39 cellular contexts compared by ENCODE assay signal in the genomic region with DNA sequence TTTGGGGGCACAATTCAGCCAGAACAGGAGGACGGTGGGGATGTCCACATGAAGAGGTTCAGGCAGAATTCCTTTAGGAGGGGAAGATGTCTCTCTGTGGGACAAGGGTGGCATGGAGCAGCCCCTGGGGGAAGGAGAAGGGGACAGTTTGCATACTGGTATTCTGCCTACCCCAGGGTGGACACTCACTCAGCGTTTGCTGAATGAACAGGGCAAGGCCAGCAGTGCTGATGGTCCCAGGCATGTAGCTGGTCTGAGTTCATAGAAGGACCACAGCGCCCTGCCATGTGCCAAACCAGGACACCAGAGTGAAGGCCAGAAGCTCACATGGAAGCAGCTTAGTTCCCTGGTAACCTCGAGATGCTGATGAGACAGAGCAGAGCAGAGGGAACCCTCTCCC. TPM values are rescaled to one million over a fixed set of nuclear protein-coding genes. Genes with fewer than 3 reads are reported as not detected.
"Had no signal": no experiment of that assay in that cellular context is flagged by ENCODE, and none has a peak within 500 bp of the region (broad histone marks: within the 10 kb centered on the region; RNA-seq: fewer than 3 reads in every experiment).

No MANE protein-coding gene starts in this region.

- H3K4me1 Mint-ChIP-seq: activated B cell treated with CpG ODN at 0.5 μM for 24 hours; activated CD4-positive, alpha-beta T cell treated with anti-CD3 and anti-CD28 coated beads, Interleukin-2, amount 10 ng/mL, durations not matched to agents 24 days and 14 days; activated naive CD8-positive, alpha-beta T cell treated with anti-CD3 and anti-CD28 coated beads for 36 hours; activated T-helper 17 cell treated with anti-CD3 and anti-CD28 coated beads, Interleukin-2, amount 50 U/mL, for 72 hours had no signal

- H3K27me3 ChIP-seq: adrenal gland, body of pancreas, brain microvascular endothelial cell, breast epithelium had no signal

- H3K36me3 Mint-ChIP-seq: activated CD4-positive, alpha-beta memory T cell treated with anti-CD3 and anti-CD28 coated beads for 36 hours; activated naive CD4-positive, alpha-beta T cell treated with anti-CD3 and anti-CD28 coated beads, Interleukin-2, amount 50 U/mL, for 72 hours; activated naive CD8-positive, alpha-beta T cell treated with anti-CD3 and anti-CD28 coated beads for 36 hours had no signal

- ATAC-seq: activated CD8-positive, alpha-beta T cell treated with anti-CD3 and anti-CD28 coated beads for 36 hours; activated naive CD4-positive, alpha-beta T cell treated with anti-CD3 and anti-CD28 coated beads, Interleukin-2, amount 50 U/mL, for 72 hours; activated T-cell treated with anti-CD3 and anti-CD28 coated beads, Interleukin-2, amount 50 U/mL, for 4 hours; activated T-cell treated with anti-CD3 and anti-CD28 coated beads, Interleukin-2, amount 50 U/mL, for 72 hours; activated T-helper 17 cell treated with anti-CD3 and anti-CD28 coated beads, Interleukin-2, amount 50 U/mL, for 72 hours; body of pancreas had no signal

- FAIRE-seq: astrocyte, TTC549 had no signal

- H3K9me3 ChIP-seq: adrenal gland, body of pancreas, breast epithelium had no signal

- DNase-seq: activated B cell treated with CpG ODN at 0.5 μM for 24 hours; activated CD4-positive, alpha-beta memory T cell treated with anti-CD3 and anti-CD28 coated beads for 36 hours; activated CD4-positive, alpha-beta T cell treated with anti-CD3 and anti-CD28 coated beads for 4 hours; activated CD4-positive, alpha-beta T cell treated with anti-CD3 and anti-CD28 coated beads, Interleukin-2, amount 10 ng/mL, durations not matched to agents 24 days and 14 days; activated CD4-positive, alpha-beta T cell treated with anti-CD3 and anti-CD28 coated beads, Interleukin-2, amount 50 U/mL, for 1 hour; activated CD4-positive, alpha-beta T cell treated with anti-CD3 and anti-CD28 coated beads, Interleukin-2, amount 50 U/mL, for 4 hours; activated CD4-positive, CD25-positive, alpha-beta regulatory T cell treated with anti-CD3 and anti-CD28 coated beads, Interleukin-2, amount 50 U/mL, for 72 hours; activated CD8-positive, alpha-beta memory T cell treated with anti-CD3 and anti-CD28 coated beads, Interleukin-2, amount 50 U/mL, for 4 hours; activated CD8-positive, alpha-beta T cell treated with anti-CD3 and anti-CD28 coated beads for 36 hours; activated effector memory CD4-positive, alpha-beta T cell treated with anti-CD3 and anti-CD28 coated beads, Interleukin-2, amount 50 U/mL, for 16 hours; activated gamma-delta T cell treated with Interleukin-2 at 50 U/mL for 16 hours; activated naive CD4-positive, alpha-beta T cell; activated naive CD4-positive, alpha-beta T cell treated with anti-CD3 and anti-CD28 coated beads for 36 hours; activated naive CD4-positive, alpha-beta T cell treated with anti-CD3 and anti-CD28 coated beads, Interleukin-2, amount 50 U/mL, for 16 hours; activated naive CD8-positive, alpha-beta T cell treated with anti-CD3 and anti-CD28 coated beads for 36 hours; activated T-cell treated with anti-CD3 and anti-CD28 coated beads for 4 hours; activated T-cell treated with anti-CD3 and anti-CD28 coated beads, Interleukin-2, amount 50 U/mL, for 1 hour; activated T-cell treated with anti-CD3 and anti-CD28 coated beads, Interleukin-2, amount 50 U/mL, for 4 hours; activated T-cell treated with anti-CD3 and anti-CD28 coated beads, Interleukin-2, amount 50 U/mL, for 72 hours; adrenal gland; amniotic stem cell; body of pancreas; brain microvascular endothelial cell; central memory CD4-positive, alpha-beta T cell; T-helper 1 cell; T-helper 2 cell; T-helper 9 cell had no signal

- H3K36me3 ChIP-seq: brain microvascular endothelial cell, breast epithelium had no signal

- H3K4me3 Mint-ChIP-seq: activated B cell treated with CpG ODN at 0.5 μM for 24 hours; activated CD4-positive, alpha-beta memory T cell treated with anti-CD3 and anti-CD28 coated beads for 36 hours; activated CD4-positive, alpha-beta T cell treated with anti-CD3 and anti-CD28 coated beads, Interleukin-2, amount 10 ng/mL, durations not matched to agents 24 days and 14 days; activated CD8-positive, alpha-beta T cell treated with anti-CD3 and anti-CD28 coated beads for 36 hours; activated naive CD4-positive, alpha-beta T cell treated with anti-CD3 and anti-CD28 coated beads for 36 hours; activated naive CD8-positive, alpha-beta T cell treated with anti-CD3 and anti-CD28 coated beads for 36 hours; activated T-cell treated with anti-CD3 and anti-CD28 coated beads, Interleukin-2, amount 50 U/mL, for 4 hours; activated T-cell treated with anti-CD3 and anti-CD28 coated beads, Interleukin-2, amount 50 U/mL, for 72 hours; activated T-helper 1 cell treated with anti-CD3 and anti-CD28 coated beads, Interleukin-12 subunit alpha, Interleukin-12 subunit beta, Interleukin-2, Interleukin-4 antibody, amounts not matched to agents 30 ng/mL and 10 ng/mL and 1 ng/mL, durations not matched to agents 14 hours and 24 hours and 36 hours; activated T-helper 17 cell treated with anti-CD3 and anti-CD28 coated beads, Interleukin-2, amount 50 U/mL, for 72 hours; T-helper 1 cell treated with Interleukin-12 subunit alpha and Interleukin-12 subunit beta and Interleukin-4 antibody, amounts not matched to agents 30 μg/mL and 1 μg/mL, for 36 hours; T-helper 2 cell treated with Interferon-gamma antibody and Interleukin-4, amounts not matched to agents 5 μg/mL and 100 μg/mL, for 36 hours had no signal

- H3K4me3 ChIP-seq: adrenal gland, body of pancreas, breast epithelium had no signal

- H3K27me3 Mint-ChIP-seq: activated B cell treated with CpG ODN at 0.5 μM for 24 hours; activated CD4-positive, alpha-beta memory T cell treated with anti-CD3 and anti-CD28 coated beads for 36 hours; activated CD4-positive, alpha-beta T cell treated with anti-CD3 and anti-CD28 coated beads, Interleukin-2, amount 10 ng/mL, durations not matched to agents 24 days and 14 days; activated CD8-positive, alpha-beta T cell treated with anti-CD3 and anti-CD28 coated beads for 36 hours; activated naive CD8-positive, alpha-beta T cell treated with anti-CD3 and anti-CD28 coated beads for 36 hours had no signal

- H3K9me3 Mint-ChIP-seq: activated B cell treated with CpG ODN at 0.5 μM for 24 hours; activated CD4-positive, alpha-beta memory T cell treated with anti-CD3 and anti-CD28 coated beads for 36 hours; activated CD4-positive, alpha-beta T cell treated with anti-CD3 and anti-CD28 coated beads, Interleukin-2, amount 10 ng/mL, durations not matched to agents 24 days and 14 days; activated CD8-positive, alpha-beta T cell treated with anti-CD3 and anti-CD28 coated beads for 36 hours; activated naive CD4-positive, alpha-beta T cell treated with anti-CD3 and anti-CD28 coated beads for 36 hours; activated naive CD8-positive, alpha-beta T cell treated with anti-CD3 and anti-CD28 coated beads for 36 hours; activated T-cell treated with anti-CD3 and anti-CD28 coated beads, Interleukin-2, amount 50 U/mL, for 4 hours; activated T-helper 1 cell treated with anti-CD3 and anti-CD28 coated beads, Interleukin-12 subunit alpha, Interleukin-12 subunit beta, Interleukin-2, Interleukin-4 antibody, amounts not matched to agents 30 ng/mL and 10 ng/mL and 1 ng/mL, durations not matched to agents 14 hours and 24 hours and 36 hours; activated T-helper 17 cell treated with anti-CD3 and anti-CD28 coated beads, Interleukin-2, amount 50 U/mL, for 72 hours; T-helper 1 cell treated with Interleukin-12 subunit alpha and Interleukin-12 subunit beta and Interleukin-4 antibody, amounts not matched to agents 30 μg/mL and 1 μg/mL, for 36 hours; T-helper 2 cell treated with Interferon-gamma antibody and Interleukin-4, amounts not matched to agents 5 μg/mL and 100 μg/mL, for 36 hours had no signal

- H3K27ac Mint-ChIP-seq: activated B cell treated with CpG ODN at 0.5 μM for 24 hours; activated CD4-positive, alpha-beta memory T cell treated with anti-CD3 and anti-CD28 coated beads for 36 hours; activated CD4-positive, alpha-beta T cell treated with anti-CD3 and anti-CD28 coated beads, Interleukin-2, amount 10 ng/mL, durations not matched to agents 24 days and 14 days; activated CD8-positive, alpha-beta T cell treated with anti-CD3 and anti-CD28 coated beads for 36 hours; activated naive CD4-positive, alpha-beta T cell treated with anti-CD3 and anti-CD28 coated beads for 36 hours; activated naive CD4-positive, alpha-beta T cell treated with anti-CD3 and anti-CD28 coated beads, Interleukin-2, amount 50 U/mL, for 72 hours; activated naive CD8-positive, alpha-beta T cell treated with anti-CD3 and anti-CD28 coated beads for 36 hours; activated T-cell treated with anti-CD3 and anti-CD28 coated beads, Interleukin-2, amount 50 U/mL, for 72 hours; activated T-helper 1 cell treated with anti-CD3 and anti-CD28 coated beads, Interleukin-12 subunit alpha, Interleukin-12 subunit beta, Interleukin-2, Interleukin-4 antibody, amounts not matched to agents 30 ng/mL and 10 ng/mL and 1 ng/mL, durations not matched to agents 14 hours and 24 hours and 36 hours; activated T-helper 17 cell treated with anti-CD3 and anti-CD28 coated beads, Interleukin-2, amount 50 U/mL, for 72 hours; T-helper 1 cell treated with Interleukin-12 subunit alpha and Interleukin-12 subunit beta and Interleukin-4 antibody, amounts not matched to agents 30 μg/mL and 1 μg/mL, for 36 hours; T-helper 2 cell treated with Interferon-gamma antibody and Interleukin-4, amounts not matched to agents 5 μg/mL and 100 μg/mL, for 36 hours had no signal

- H3K27ac ChIP-seq: brain microvascular endothelial cell, breast epithelium, VCaP had no signal

RNA-seq across cellular contexts. Expression of gene SERPINA5, which starts 5.4 kb away (rescaled TPM):
- total RNA-seq: activated B cell treated with CpG ODN at 0.5 μM for 24 hours; activated CD4-positive, alpha-beta memory T cell treated with anti-CD3 and anti-CD28 coated beads for 36 hours; activated CD4-positive, alpha-beta T cell treated with anti-CD3 and anti-CD28 coated beads, Interleukin-2, amount 10 ng/mL, durations not matched to agents 24 days and 14 days; activated CD8-positive, alpha-beta memory T cell treated with anti-CD3 and anti-CD28 coated beads for 36 hours; activated CD8-positive, alpha-beta T cell treated with anti-CD3 and anti-CD28 coated beads for 36 hours; activated naive CD4-positive, alpha-beta T cell treated with anti-CD3 and anti-CD28 coated beads for 36 hours; activated naive CD4-positive, alpha-beta T cell treated with anti-CD3 and anti-CD28 coated beads, Interleukin-2, amount 50 U/mL, for 72 hours; activated naive CD8-positive, alpha-beta T cell treated with anti-CD3 and anti-CD28 coated beads for 36 hours; activated T-cell treated with anti-CD3 and anti-CD28 coated beads, Interleukin-2, amount 50 U/mL, for 72 hours; activated T-helper 1 cell treated with anti-CD3 and anti-CD28 coated beads, Interleukin-12 subunit alpha, Interleukin-12 subunit beta, Interleukin-2, Interleukin-4 antibody, amounts not matched to agents 30 ng/mL and 10 ng/mL and 1 ng/mL, durations not matched to agents 14 hours and 24 hours and 36 hours; activated T-helper 17 cell treated with anti-CD3 and anti-CD28 coated beads, Interleukin-2, amount 50 U/mL, for 72 hours had no signal

RNA-seq across cellular contexts. Expression of gene SERPINA4, which starts 25.4 kb away (rescaled TPM):
- total RNA-seq: activated B cell treated with CpG ODN at 0.5 μM for 24 hours; activated CD4-positive, alpha-beta memory T cell treated with anti-CD3 and anti-CD28 coated beads for 36 hours; activated CD4-positive, alpha-beta T cell treated with anti-CD3 and anti-CD28 coated beads, Interleukin-2, amount 10 ng/mL, durations not matched to agents 24 days and 14 days; activated CD8-positive, alpha-beta memory T cell treated with anti-CD3 and anti-CD28 coated beads for 36 hours; activated CD8-positive, alpha-beta T cell treated with anti-CD3 and anti-CD28 coated beads for 36 hours; activated naive CD4-positive, alpha-beta T cell treated with anti-CD3 and anti-CD28 coated beads for 36 hours; activated naive CD4-positive, alpha-beta T cell treated with anti-CD3 and anti-CD28 coated beads, Interleukin-2, amount 50 U/mL, for 72 hours; activated naive CD8-positive, alpha-beta T cell treated with anti-CD3 and anti-CD28 coated beads for 36 hours; activated T-cell treated with anti-CD3 and anti-CD28 coated beads, Interleukin-2, amount 50 U/mL, for 4 hours; activated T-cell treated with anti-CD3 and anti-CD28 coated beads, Interleukin-2, amount 50 U/mL, for 72 hours; activated T-helper 1 cell treated with anti-CD3 and anti-CD28 coated beads, Interleukin-12 subunit alpha, Interleukin-12 subunit beta, Interleukin-2, Interleukin-4 antibody, amounts not matched to agents 30 ng/mL and 10 ng/mL and 1 ng/mL, durations not matched to agents 14 hours and 24 hours and 36 hours; activated T-helper 17 cell treated with anti-CD3 and anti-CD28 coated beads, Interleukin-2, amount 50 U/mL, for 72 hours; aorta; astrocyte; breast epithelium; cardiac septum had no signal
- polyA plus RNA-seq: adrenal gland, aorta had no signal

RNA-seq across cellular contexts. Expression of gene SERPINA3, which starts 25.6 kb away (rescaled TPM):
- total RNA-seq: activated B cell treated with CpG ODN at 0.5 μM for 24 hours; activated CD4-positive, alpha-beta memory T cell treated with anti-CD3 and anti-CD28 coated beads for 36 hours; activated CD4-positive, alpha-beta T cell treated with anti-CD3 and anti-CD28 coated beads, Interleukin-2, amount 10 ng/mL, durations not matched to agents 24 days and 14 days; activated CD8-positive, alpha-beta memory T cell treated with anti-CD3 and anti-CD28 coated beads for 36 hours; activated CD8-positive, alpha-beta T cell treated with anti-CD3 and anti-CD28 coated beads for 36 hours; activated naive CD4-positive, alpha-beta T cell treated with anti-CD3 and anti-CD28 coated beads for 36 hours; activated naive CD4-positive, alpha-beta T cell treated with anti-CD3 and anti-CD28 coated beads, Interleukin-2, amount 50 U/mL, for 72 hours; activated naive CD8-positive, alpha-beta T cell treated with anti-CD3 and anti-CD28 coated beads for 36 hours; activated T-cell treated with anti-CD3 and anti-CD28 coated beads, Interleukin-2, amount 50 U/mL, for 72 hours; activated T-helper 1 cell treated with anti-CD3 and anti-CD28 coated beads, Interleukin-12 subunit alpha, Interleukin-12 subunit beta, Interleukin-2, Interleukin-4 antibody, amounts not matched to agents 30 ng/mL and 10 ng/mL and 1 ng/mL, durations not matched to agents 14 hours and 24 hours and 36 hours; activated T-helper 17 cell treated with anti-CD3 and anti-CD28 coated beads, Interleukin-2, amount 50 U/mL, for 72 hours had no signal
